In genomic region chr5:34499001-34499734, GRCh38 we compare ENCODE assay signal across 10 cellular contexts.
DNase-seq lines count a peak whose midpoint lies in the region; ATAC-seq and TF ChIP-seq lines count a peak whose summit lies in the region.
"Had no signal": no experiment of that assay in that cellular context is flagged by ENCODE, and none has a peak within 500 bp of the region (broad histone marks: within the 10 kb centered on the region; RNA-seq: fewer than 3 reads in every experiment).

No MANE protein-coding gene starts in this region.

- H3K9me3 ChIP-seq in mesenchymal stem cell (ENCODE audit: control insufficient read depth, low read length), result peaks cover 6% of the 10 kb centered on the region

- TF ChIP-seq CTCF in Calu3 (IDR thresholded peaks at IDR 0.05; ENCODE audit: unreplicated experiment), result no peak

- H3K4me3 ChIP-seq in mesenchymal stem cell (ENCODE audit: insufficient read depth in 1 of 2, low read depth in 1 of 2, low read length in 2 of 2), result peak overlapping the region in 1 of 2 experiments; percentile 21
- H3K4me3 ChIP-seq: SK-N-MC had no signal

- intact Hi-C loops in activated T-helper 1 cell treated with anti-CD3 and anti-CD28 coated beads, Interleukin-12 subunit alpha, Interleukin-12 subunit beta, Interleukin-2, Interleukin-4 antibody, amounts not matched to agents 30 ng/mL and 10 ng/mL and 1 ng/mL, durations not matched to agents 14 hours and 24 hours and 36 hours (cut with micrococcal nuclease), result loop anchor here (2.0 kb wide), 1 partner anchor 36 kb away; no protein-coding TSS in a partner anchor
- intact Hi-C loops in Calu3 (cut with micrococcal nuclease; ENCODE audit: unreplicated experiment), result no loop called here

- H3K27me3 Mint-ChIP-seq in activated T-helper 1 cell treated with anti-CD3 and anti-CD28 coated beads, Interleukin-12 subunit alpha, Interleukin-12 subunit beta, Interleukin-2, Interleukin-4 antibody, amounts not matched to agents 30 ng/mL and 10 ng/mL and 1 ng/mL, durations not matched to agents 14 hours and 24 hours and 36 hours (ENCODE audit: insufficient read depth), result peaks cover 5% of the 10 kb centered on the region
- H3K27me3 Mint-ChIP-seq in Calu3 (ENCODE audit: unreplicated experiment), result no peaks in the 10 kb centered on the region

- 16% methylated on average over 4 of the region's 5 CpGs for WGBS in mesenchymal stem cell

- peak overlapping the region; percentile 55 for H4K91ac ChIP-seq in mesenchymal stem cell (ENCODE audit: low read length)

- no peaks in the 10 kb centered on the region for H3K36me3 Mint-ChIP-seq in activated T-helper 1 cell treated with anti-CD3 and anti-CD28 coated beads, Interleukin-12 subunit alpha, Interleukin-12 subunit beta, Interleukin-2, Interleukin-4 antibody, amounts not matched to agents 30 ng/mL and 10 ng/mL and 1 ng/mL, durations not matched to agents 14 hours and 24 hours and 36 hours (ENCODE audit: low read depth)
- H3K36me3 Mint-ChIP-seq in Calu3 (ENCODE audit: insufficient read depth, unreplicated experiment), result no peaks in the 10 kb centered on the region

- no peak overlapping the region for H3K4me3 Mint-ChIP-seq in activated T-helper 1 cell treated with anti-CD3 and anti-CD28 coated beads, Interleukin-12 subunit alpha, Interleukin-12 subunit beta, Interleukin-2, Interleukin-4 antibody, amounts not matched to agents 30 ng/mL and 10 ng/mL and 1 ng/mL, durations not matched to agents 14 hours and 24 hours and 36 hours
- H3K4me3 Mint-ChIP-seq in Calu3 (ENCODE audit: low read depth, unreplicated experiment), result no peak overlapping the region

- ATAC-seq in GM21390 (IDR thresholded peaks at IDR 0.05; ENCODE audit: unreplicated experiment), result peak; percentile 90
- ATAC-seq in HG03565 (IDR thresholded peaks at IDR 0.05; ENCODE audit: unreplicated experiment), result peak; percentile 94

- peak overlapping the region; percentile 73 for H2BK120ac ChIP-seq in mesenchymal stem cell (ENCODE audit: low read depth, low read length)

- no peak overlapping the region for H2BK5ac ChIP-seq in mesenchymal stem cell (ENCODE audit: low read depth, low read length, poor library complexity, severe bottlenecking)

- peak; percentile 95 for DNase-seq in EH (ENCODE audit: low read depth)
- peak; percentile 2 for DNase-seq in activated T-helper 1 cell treated with anti-CD3 and anti-CD28 coated beads, Interleukin-12 subunit alpha, Interleukin-12 subunit beta, Interleukin-2, Interleukin-4 antibody, amounts not matched to agents 30 ng/mL and 10 ng/mL and 1 ng/mL, durations not matched to agents 14 hours and 24 hours and 36 hours (ENCODE audit: low spot score)
- DNase-seq in mesenchymal stem cell, result peak; percentile 97
- DNase-seq in C1 segment of cervical spinal cord (lab: John Stamatoyannopoulos, UW), result no peak
- no peak for DNase-seq in NCI-H1694 (lab: John Stamatoyannopoulos, UW)
- DNase-seq in Calu3, result no peak
- DNase-seq: right cardiac atrium had no signal

- H3K18ac ChIP-seq in mesenchymal stem cell (ENCODE audit: low read depth in 1 of 2, low read length in 2 of 2), result peak overlapping the region; percentile 6 to 86

- peak overlapping the region; percentile 74 for H3K27ac ChIP-seq in mesenchymal stem cell (ENCODE audit: low read length, poor library complexity, severe bottlenecking)
- H3K27ac ChIP-seq: SK-N-MC had no signal

- H3K27me3 ChIP-seq in mesenchymal stem cell (ENCODE audit: control insufficient read depth in 1 of 2, insufficient read depth in 1 of 2, low read length in 2 of 2), result no peaks in the 10 kb centered on the region

- no peak overlapping the region for H3K23ac ChIP-seq in mesenchymal stem cell (ENCODE audit: low read length in 2 of 2)

- H3K36me3 ChIP-seq in mesenchymal stem cell (ENCODE audit: control insufficient read depth in 1 of 2, insufficient read depth in 2 of 2, low read depth in 1 of 2, low read length in 2 of 2), result no peaks in the 10 kb centered on the region

- H3K9ac ChIP-seq in mesenchymal stem cell (ENCODE audit: low read length), result peak overlapping the region; percentile 62

- peak overlapping the region; percentile 17 to 69 for H2BK12ac ChIP-seq in mesenchymal stem cell (ENCODE audit: low read length in 2 of 2)

- H3K79me1 ChIP-seq in mesenchymal stem cell (replicated peaks; ENCODE audit: low read length, poor library complexity, severe bottlenecking), result no peaks in the 10 kb centered on the region

- CTCF ChIA-PET in Calu3 (lab: Charles Lee), result no interaction called here

- H3K4me1 Mint-ChIP-seq in activated T-helper 1 cell treated with anti-CD3 and anti-CD28 coated beads, Interleukin-12 subunit alpha, Interleukin-12 subunit beta, Interleukin-2, Interleukin-4 antibody, amounts not matched to agents 30 ng/mL and 10 ng/mL and 1 ng/mL, durations not matched to agents 14 hours and 24 hours and 36 hours (ENCODE audit: low read depth), result peaks cover 14% of the 10 kb centered on the region
- peaks cover 13% of the 10 kb centered on the region for H3K4me1 Mint-ChIP-seq in Calu3 (ENCODE audit: low read depth, unreplicated experiment)

- H3K9me3 Mint-ChIP-seq in activated T-helper 1 cell treated with anti-CD3 and anti-CD28 coated beads, Interleukin-12 subunit alpha, Interleukin-12 subunit beta, Interleukin-2, Interleukin-4 antibody, amounts not matched to agents 30 ng/mL and 10 ng/mL and 1 ng/mL, durations not matched to agents 14 hours and 24 hours and 36 hours, result no peaks in the 10 kb centered on the region
- H3K9me3 Mint-ChIP-seq in Calu3 (ENCODE audit: low read depth, unreplicated experiment), result no peaks in the 10 kb centered on the region

- no TSS peak for BruUV-seq in Calu3 (replicated peaks; lab: Mats Ljungman, UMichigan)

- peak overlapping the region in 1 of 2 experiments; percentile 72 for H3K14ac ChIP-seq in mesenchymal stem cell (ENCODE audit: low read length in 2 of 2)

- no peak overlapping the region for H3K4me2 ChIP-seq in mesenchymal stem cell (ENCODE audit: low read length, poor library complexity, severe bottlenecking)

- H3K4me1 ChIP-seq in mesenchymal stem cell (ENCODE audit: control insufficient read depth, insufficient read depth, low read depth, low read length), result peaks cover 19% of the 10 kb centered on the region

- H2BK15ac ChIP-seq in mesenchymal stem cell (ENCODE audit: low read depth, poor library complexity, severe bottlenecking), result peak overlapping the region; percentile 87

- no peak overlapping the region for H2AFZ ChIP-seq in mesenchymal stem cell (ENCODE audit: low read depth, low read length)

- H2AK5ac ChIP-seq in mesenchymal stem cell (ENCODE audit: low read length, severe bottlenecking), result peak overlapping the region; percentile 26

- H3K4ac ChIP-seq in mesenchymal stem cell (ENCODE audit: low read depth in 1 of 2, low read length in 2 of 2), result peak overlapping the region; percentile 59 to 91

- peak overlapping the region; percentile 36 for H3K27ac Mint-ChIP-seq in activated T-helper 1 cell treated with anti-CD3 and anti-CD28 coated beads, Interleukin-12 subunit alpha, Interleukin-12 subunit beta, Interleukin-2, Interleukin-4 antibody, amounts not matched to agents 30 ng/mL and 10 ng/mL and 1 ng/mL, durations not matched to agents 14 hours and 24 hours and 36 hours
- no peak overlapping the region for H3K27ac Mint-ChIP-seq in Calu3 (ENCODE audit: unreplicated experiment)

- H4K8ac ChIP-seq in mesenchymal stem cell (ENCODE audit: low read length), result peak overlapping the region; percentile 12

Comparison
In these comparisons a context has a peak if more than half of its experiments do, and no peak if none do; other contexts are left out.
1. DNase-seq: peak in EH (single experiment), activated T-helper 1 cell treated with anti-CD3 and anti-CD28 coated beads, Interleukin-12 subunit alpha, Interleukin-12 subunit beta, Interleukin-2, Interleukin-4 antibody, amounts not matched to agents 30 ng/mL and 10 ng/mL and 1 ng/mL, durations not matched to agents 14 hours and 24 hours and 36 hours (single experiment) and mesenchymal stem cell (single experiment); none in C1 segment of cervical spinal cord (0 of 14), NCI-H1694 (single experiment) and Calu3 (single experiment).